In the genomic region with DNA sequence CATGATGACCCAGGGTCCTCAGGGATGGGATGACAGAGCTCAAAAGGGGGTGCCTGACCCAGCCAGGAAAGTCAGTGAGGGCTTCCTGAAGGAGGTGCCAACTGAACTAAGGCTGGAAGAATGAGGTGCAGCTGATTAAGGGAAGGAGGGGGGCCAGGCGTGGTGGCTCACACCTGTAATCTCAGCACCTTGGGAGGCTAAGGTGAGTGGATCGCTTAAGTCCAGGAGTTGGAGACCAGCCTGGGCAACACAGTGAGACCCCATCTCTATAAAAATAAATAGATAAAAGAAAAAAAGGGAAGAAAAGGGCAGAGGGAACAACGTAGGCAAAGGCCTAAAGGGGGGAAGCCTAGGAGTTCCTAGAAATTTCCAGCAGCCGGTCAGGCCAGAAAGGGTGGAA, we compare ENCODE assay signal across 12 cellular contexts. TPM values are rescaled to one million over a fixed set of nuclear protein-coding genes. Genes with fewer than 3 reads are reported as not detected.
A peak's percentile ranks its signal among the peaks of the same experiment; 100 is the strongest.
DNase-seq lines count a peak whose midpoint lies in the region; ATAC-seq, FAIRE-seq and TF ChIP-seq lines count a peak whose summit lies in the region.
"Had no signal": no experiment of that assay in that cellular context is flagged by ENCODE, and none has a peak within 500 bp of the region (broad histone marks: within the 10 kb centered on the region; RNA-seq: fewer than 3 reads in every experiment).

No MANE protein-coding gene starts in this region.

- H3K9ac ChIP-seq in ES-I3 (ENCODE audit: low read depth, low read length), result peak overlapping the region; percentile 58

- H3K9me3 ChIP-seq in ES-I3 (ENCODE audit: control insufficient read depth, insufficient read depth, low read length), result no peaks in the 10 kb centered on the region
- H3K9me3 ChIP-seq in right atrium auricular region, result no peaks in the 10 kb centered on the region
- H3K9me3 ChIP-seq in sigmoid colon, result no peaks in the 10 kb centered on the region
- no peaks in the 10 kb centered on the region for H3K9me3 ChIP-seq in mucosa of descending colon
- H3K9me3 ChIP-seq: HAP-1 had no signal

- H3K27me3 ChIP-seq in right atrium auricular region, result no peaks in the 10 kb centered on the region
- no peaks in the 10 kb centered on the region for H3K27me3 ChIP-seq in sigmoid colon

- no peak for TF ChIP-seq POLR2A in sigmoid colon (IDR thresholded peaks at IDR 0.05)
- no peak for TF ChIP-seq POLR2A in H54 (IDR thresholded peaks at IDR 0.05; ENCODE audit: low read depth, low read length)

- FAIRE-seq in H54 (lab: Jason Lieb, UNC), result no peak

- H3K36me3 ChIP-seq in ES-I3 (ENCODE audit: insufficient read depth, low read length) (peaks cover 3% of the 10 kb centered on the region; the same call in 1 of the 2 replicates), right atrium auricular region (no peaks in the 10 kb centered on the region), sigmoid colon (no peaks in the 10 kb centered on the region), mucosa of descending colon (ENCODE audit: low read depth) (no peaks in the 10 kb centered on the region)
- H3K36me3 ChIP-seq: HAP-1 had no signal

- WGBS in sigmoid colon, 2 donors, result 70 to 80% methylated on average over 4 of the region's 4 CpGs

- H3K4me1 ChIP-seq in ES-I3 (ENCODE audit: insufficient read depth, low read length) (no peaks in the 10 kb centered on the region; the same call in 1 of the 2 replicates), right atrium auricular region (peaks cover 0 to 12% of the 10 kb centered on the region in 2 donors), sigmoid colon (peaks cover 0 to 10% (median 8%) of the 10 kb centered on the region in 4 donors), mucosa of descending colon (ENCODE audit: low read depth) (peaks cover 3% of the 10 kb centered on the region)
- H3K4me1 ChIP-seq: HAP-1 had no signal

- DNase-seq in right atrium auricular region (ENCODE audit: low spot score) (no peak), sigmoid colon (no peak), mucosa of descending colon (no peak), H54 (ENCODE audit: insufficient read length, low spot score) (no peak), NCI-H1694 (lab: John Stamatoyannopoulos, UW) (no peak)
- DNase-seq: NCI-H1694 treated with DMSO at 0.1 percent for 48 hours had no signal

- TF ChIP-seq CTCF in VCaP (conservative IDR thresholded peaks at IDR 0.05), result no peak
- TF ChIP-seq CTCF in right atrium auricular region (IDR thresholded peaks at IDR 0.05), result no peak
- TF ChIP-seq CTCF in sigmoid colon (IDR thresholded peaks at IDR 0.05), result no peak
- no peak for TF ChIP-seq CTCF in mucosa of descending colon (IDR thresholded peaks at IDR 0.05)

- intact Hi-C loops in sigmoid colon (cut with DNase I), result loop anchor here (1.0 kb wide), 1 partner anchor 10 kb away; no protein-coding TSS in a partner anchor
- intact Hi-C loops in mucosa of descending colon (cut with DNase I, micrococcal nuclease), result no loop called here

- H3K4me3 ChIP-seq in right atrium auricular region (peak overlapping the region in 1 of 2 donors; percentile 48), sigmoid colon (peak overlapping the region in 3 of 4 donors; percentile 35 to 50 (median 46)), mucosa of descending colon (no peak overlapping the region)
- H3K4me3 ChIP-seq: HAP-1 had no signal

- H3K27ac ChIP-seq in VCaP, result peak overlapping the region; percentile 40; the same call in 1 of the 2 replicates
- peak overlapping the region; percentile 68 to 75 for H3K27ac ChIP-seq in right atrium auricular region
- peak overlapping the region; percentile 75 to 80 (median 78) for H3K27ac ChIP-seq in sigmoid colon
- H3K27ac ChIP-seq: HL-60 had no signal

- TF ChIP-seq EP300 in sigmoid colon (IDR thresholded peaks at IDR 0.05), result no peak

- no peak for ATAC-seq in mucosa of descending colon
- ATAC-seq in GM18519 (IDR thresholded peaks at IDR 0.05; ENCODE audit: low FRiP score, unreplicated experiment), result no peak

RNA-seq across cellular contexts. Expression of gene LYPD3, which starts 9.1 kb away (rescaled TPM):
- under 1 TPM in 1 of 2 donors, not detected in 1; 0.90 TPM for total RNA-seq in right atrium auricular region
- 1 to 10 TPM in 3 of 4 donors, not detected in 1; 1.2 to 1.8 (median 1.8) TPM for total RNA-seq in sigmoid colon
- polyA plus RNA-seq in sigmoid colon, result 1 to 10 TPM in 1 of 3 donors, under 1 TPM in 2; 0.46 to 1.6 (median 0.60) TPM
- 1 to 10 TPM in 1 of 3 donors, under 1 TPM in 2; 0.23 to 1.5 (median 0.46) TPM for total RNA-seq in mucosa of descending colon

RNA-seq across cellular contexts. Expression of gene PHLDB3, which starts 30.1 kb away (rescaled TPM):
- 1 to 10 TPM; 3.6 to 7.7 TPM for total RNA-seq in right atrium auricular region
- 10 to 100 TPM in 2 of 4 donors, 1 to 10 TPM in 2; 5.7 to 12.5 (median 10.1) TPM for total RNA-seq in sigmoid colon
- 10 to 100 TPM in 1 of 3 donors, 1 to 10 TPM in 2; 6.5 to 16.0 (median 9.0) TPM for polyA plus RNA-seq in sigmoid colon
- 10 to 100 TPM; 13.2 to 22.4 (median 21.3) TPM for total RNA-seq in mucosa of descending colon

RNA-seq across cellular contexts. Expression of gene ETHE1, which starts 52.5 kb away (rescaled TPM):
- total RNA-seq in right atrium auricular region, result 10 to 100 TPM; 17.9 to 25.4 TPM
- 10 to 100 TPM; 40.7 to 57.9 (median 52.1) TPM for total RNA-seq in sigmoid colon
- 100 to 1,000 TPM; 429 to 575 (median 512) TPM for polyA plus RNA-seq in sigmoid colon
- total RNA-seq in mucosa of descending colon, result 100 to 1,000 TPM; 235 to 713 (median 450) TPM

RNA-seq across cellular contexts. Expression of gene ZNF575, which starts 58.5 kb away (rescaled TPM):
- total RNA-seq in right atrium auricular region (under 1 TPM in 1 of 2 donors, not detected in 1; 0.39 TPM), sigmoid colon (under 1 TPM in 1 of 4 donors, not detected in 3; 0.14 TPM), mucosa of descending colon (10 to 100 TPM in 1 of 3 donors, 1 to 10 TPM in 2; 9.1 to 18.2 (median 9.6) TPM)
- polyA plus RNA-seq in sigmoid colon, result 1 to 10 TPM; 4.0 to 4.2 (median 4.2) TPM

RNA-seq across cellular contexts. Expression of gene TEX101, which starts 59.8 kb away (rescaled TPM):
- not detected for total RNA-seq in right atrium auricular region
- not detected for total RNA-seq in sigmoid colon
- polyA plus RNA-seq in sigmoid colon, result under 1 TPM in 1 of 3 donors, not detected in 2; 0.22 TPM
- under 1 TPM in 1 of 3 donors, not detected in 2; 0.35 TPM for total RNA-seq in mucosa of descending colon
- total RNA-seq: activated CD8-positive, alpha-beta memory T cell treated with anti-CD3 and anti-CD28 coated beads for 36 hours had no signal

Comparison
In these comparisons a context has a peak if more than half of its experiments do, and no peak if none do; other contexts are left out.
1. RNA of gene ETHE1, which starts 52.5 kb away (total RNA-seq): 235 to 713 TPM in mucosa of descending colon; 40.7 to 57.9 TPM in sigmoid colon and 17.9 to 25.4 TPM in right atrium auricular region; every median in the first group is over 4 times any median in the second.
2. Peak in every context shown above with its lines, with median percentiles within 50 percentile points of each other: H3K27ac ChIP-seq.